In the genomic region with DNA sequence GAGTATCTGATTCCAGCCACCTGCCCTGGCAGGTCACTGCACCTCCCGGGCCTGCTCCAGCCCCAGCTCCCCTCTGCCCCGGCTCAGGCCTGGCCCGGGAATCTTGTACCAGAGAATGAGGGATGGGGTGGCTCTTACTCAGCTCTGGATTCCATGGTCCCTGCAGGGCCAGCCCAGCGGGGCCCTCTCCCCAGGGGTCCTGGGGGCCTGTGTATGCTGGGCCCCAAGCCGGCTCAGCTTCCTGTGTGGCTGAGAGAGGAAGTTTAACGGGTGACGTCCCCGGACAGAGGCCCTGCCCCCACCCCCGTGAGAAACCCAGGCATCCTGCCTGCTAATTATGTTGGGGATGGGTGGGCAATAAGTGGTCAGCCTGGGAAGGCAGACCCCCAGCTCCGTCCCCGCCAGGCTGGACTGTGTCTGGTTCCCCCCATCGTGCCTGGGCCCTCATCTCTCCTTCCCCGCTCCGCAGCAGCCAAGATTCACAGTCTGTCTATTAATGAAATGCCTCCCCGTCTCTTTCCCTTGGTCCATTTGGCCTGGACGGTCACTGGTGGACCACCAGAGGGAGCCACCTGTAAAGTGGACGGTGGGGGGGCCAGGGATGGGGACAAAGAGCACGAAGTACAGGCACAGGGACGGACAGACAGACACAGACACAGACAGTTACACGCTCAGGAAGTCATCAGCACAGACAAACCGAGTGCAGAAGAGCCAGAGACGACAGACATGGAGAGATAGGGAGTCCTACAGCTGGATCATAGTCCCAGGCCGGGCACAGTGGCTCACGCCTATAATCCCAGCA, we compare ENCODE assay signal across 1 cellular context.
TF ChIP-seq lines count a peak whose summit lies in the region.

A gene with protein sequence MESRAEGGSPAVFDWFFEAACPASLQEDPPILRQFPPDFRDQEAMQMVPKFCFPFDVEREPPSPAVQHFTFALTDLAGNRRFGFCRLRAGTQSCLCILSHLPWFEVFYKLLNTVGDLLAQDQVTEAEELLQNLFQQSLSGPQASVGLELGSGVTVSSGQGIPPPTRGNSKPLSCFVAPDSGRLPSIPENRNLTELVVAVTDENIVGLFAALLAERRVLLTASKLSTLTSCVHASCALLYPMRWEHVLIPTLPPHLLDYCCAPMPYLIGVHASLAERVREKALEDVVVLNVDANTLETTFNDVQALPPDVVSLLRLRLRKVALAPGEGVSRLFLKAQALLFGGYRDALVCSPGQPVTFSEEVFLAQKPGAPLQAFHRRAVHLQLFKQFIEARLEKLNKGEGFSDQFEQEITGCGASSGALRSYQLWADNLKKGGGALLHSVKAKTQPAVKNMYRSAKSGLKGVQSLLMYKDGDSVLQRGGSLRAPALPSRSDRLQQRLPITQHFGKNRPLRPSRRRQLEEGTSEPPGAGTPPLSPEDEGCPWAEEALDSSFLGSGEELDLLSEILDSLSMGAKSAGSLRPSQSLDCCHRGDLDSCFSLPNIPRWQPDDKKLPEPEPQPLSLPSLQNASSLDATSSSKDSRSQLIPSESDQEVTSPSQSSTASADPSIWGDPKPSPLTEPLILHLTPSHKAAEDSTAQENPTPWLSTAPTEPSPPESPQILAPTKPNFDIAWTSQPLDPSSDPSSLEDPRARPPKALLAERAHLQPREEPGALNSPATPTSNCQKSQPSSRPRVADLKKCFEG (minus strand): TSS at position 247 of the 802 bp plus-strand sequence. CDS start 92 bp downstream, at position 155.

TF ChIP-seq in SK-N-SH treated with all-trans-retinoic acid at 6 μM for 48 hours, 23 proteins besides CTCF, POLR2A, EP300 and RAD21 (continued from another document):
- TF ChIP-seq, protein P1, sequence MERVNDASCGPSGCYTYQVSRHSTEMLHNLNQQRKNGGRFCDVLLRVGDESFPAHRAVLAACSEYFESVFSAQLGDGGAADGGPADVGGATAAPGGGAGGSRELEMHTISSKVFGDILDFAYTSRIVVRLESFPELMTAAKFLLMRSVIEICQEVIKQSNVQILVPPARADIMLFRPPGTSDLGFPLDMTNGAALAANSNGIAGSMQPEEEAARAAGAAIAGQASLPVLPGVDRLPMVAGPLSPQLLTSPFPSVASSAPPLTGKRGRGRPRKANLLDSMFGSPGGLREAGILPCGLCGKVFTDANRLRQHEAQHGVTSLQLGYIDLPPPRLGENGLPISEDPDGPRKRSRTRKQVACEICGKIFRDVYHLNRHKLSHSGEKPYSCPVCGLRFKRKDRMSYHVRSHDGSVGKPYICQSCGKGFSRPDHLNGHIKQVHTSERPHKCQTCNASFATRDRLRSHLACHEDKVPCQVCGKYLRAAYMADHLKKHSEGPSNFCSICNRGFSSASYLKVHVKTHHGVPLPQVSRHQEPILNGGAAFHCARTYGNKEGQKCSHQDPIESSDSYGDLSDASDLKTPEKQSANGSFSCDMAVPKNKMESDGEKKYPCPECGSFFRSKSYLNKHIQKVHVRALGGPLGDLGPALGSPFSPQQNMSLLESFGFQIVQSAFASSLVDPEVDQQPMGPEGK (CRISPR knock-in tag; IDR thresholded peaks at IDR 0.05; ENCODE audit: borderline replicate concordance), result no peak
- TF ChIP-seq OSR1 (CRISPR knock-in tag; IDR thresholded peaks at IDR 0.05) (no peak), TOX (CRISPR knock-in tag; IDR thresholded peaks at IDR 0.05; ENCODE audit: borderline replicate concordance) (no peak)
